Comparison of ENCODE assay signal across 10 cellular contexts in genomic region chr11:119479685-119480275, GRCh38. TPM values are rescaled to one million over a fixed set of nuclear protein-coding genes. Genes with fewer than 3 reads are reported as not detected.
DNase-seq lines count a peak whose midpoint lies in the region; ATAC-seq and TF ChIP-seq lines count a peak whose summit lies in the region.
"Had no signal": no experiment of that assay in that cellular context is flagged by ENCODE, and none has a peak within 500 bp of the region (broad histone marks: within the 10 kb centered on the region; RNA-seq: fewer than 3 reads in every experiment).

No MANE protein-coding gene starts in this region.

- BruUV-seq in Panc1 (replicated peaks; lab: Mats Ljungman, UMichigan), result no TSS peak

- H3K27ac ChIP-seq in right cardiac atrium (ENCODE audit: low read length) (no peak overlapping the region), Panc1 (ENCODE audit: low read length) (no peak overlapping the region), vagina (no peak overlapping the region)
- H3K27ac ChIP-seq: neutrophil, SJSA1 had no signal

- POLR2A ChIA-PET in Panc1 (lab: Charles Lee), result no interaction called here

- CTCF ChIA-PET in Panc1 (lab: Charles Lee), result interaction anchor here (0.6 to 1.2 kb wide), 2 partner anchors 54 to 136 kb away, joined by 3 to 4 read pairs; no protein-coding TSS in a partner anchor

- peak; percentile 86 for TF ChIP-seq CTCF in Panc1 (IDR thresholded peaks at IDR 0.05)
- peak; percentile 67 for TF ChIP-seq CTCF in epithelial cell of esophagus (IDR thresholded peaks at IDR 0.05; ENCODE audit: insufficient read depth, low read depth, low read length, missing control alignments)
- TF ChIP-seq CTCF in vagina (IDR thresholded peaks at IDR 0.05), result no peak

- 64% methylated on average over 6 of the region's 6 CpGs for WGBS in right cardiac atrium

- H3K27me3 ChIP-seq in right cardiac atrium (ENCODE audit: control insufficient read depth, insufficient read depth) (no peaks in the 10 kb centered on the region), Panc1 (ENCODE audit: control insufficient read depth, insufficient read depth, low read length) (no peaks in the 10 kb centered on the region), vagina (no peaks in the 10 kb centered on the region)
- H3K27me3 ChIP-seq: SJSA1 had no signal

- in situ Hi-C loops in Panc1 (cut with HindIII; ENCODE audit: low pct_unique_long_range_greater_than_20kb, low sequenced_read_pairs), result no loop called here

- TF ChIP-seq POLR2A in vagina (IDR thresholded peaks at IDR 0.05), result no peak

- no peaks in the 10 kb centered on the region for H3K9me3 ChIP-seq in right cardiac atrium (ENCODE audit: control insufficient read depth, low read length)
- no peaks in the 10 kb centered on the region for H3K9me3 ChIP-seq in Panc1 (ENCODE audit: control insufficient read depth, insufficient read depth, low read depth, low read length)
- H3K9me3 ChIP-seq in vagina, result no peaks in the 10 kb centered on the region
- H3K9me3 ChIP-seq: neutrophil, SJSA1 had no signal

- ATAC-seq in right cardiac atrium, result no peak
- ATAC-seq in Panc1, result no peak
- no peak for ATAC-seq in GM21360 (IDR thresholded peaks at IDR 0.05; ENCODE audit: unreplicated experiment)

- H3K4me1 ChIP-seq in right cardiac atrium (ENCODE audit: control insufficient read depth, insufficient read depth, low read length) (no peaks in the 10 kb centered on the region), Panc1 (ENCODE audit: control insufficient read depth, insufficient read depth, low read length) (no peaks in the 10 kb centered on the region), vagina (peaks cover 12% of the 10 kb centered on the region)

- intact Hi-C loops in cardiac septum (cut with DNase I), result loop anchor here (2.0 to 5.0 kb wide), 2 partner anchors 53 to 629 kb away; no protein-coding TSS in a partner anchor
- intact Hi-C loops in right cardiac atrium (cut with DNase I), result loop anchor here in 3 of 4 donors (5.0 to 10.0 kb wide), 6 partner anchors 95 to 633 kb away; partner anchors contain the start of genes USP2 (in 2 of the 3) and NECTIN1 (in 1 of the 3)
- intact Hi-C loops in Panc1 (cut with micrococcal nuclease; ENCODE audit: unreplicated experiment), result loop anchor here (2.0 to 10.0 kb wide), 4 partner anchors 188 to 629 kb away; partner anchors contain the start of gene NECTIN1
- intact Hi-C loops in vagina (cut with DNase I), result loop anchor here (10.0 kb wide), 1 partner anchor 265 kb away; no protein-coding TSS in a partner anchor

- DNase-seq in cardiac septum (ENCODE audit: low spot score) (peak; percentile 35), right cardiac atrium (no peak), Panc1 (ENCODE audit: low read depth, low spot score) (no peak), epithelial cell of esophagus (ENCODE audit: low read depth) (peak; percentile 48), vagina (ENCODE audit: extremely low spot score in 2 of 2) (peak; percentile 27 to 46), hepatic stellate cell (ENCODE audit: low spot score) (no peak)
- DNase-seq in stimulated activated naive CD4-positive, alpha-beta T cell treated with Interleukin-2 at 50 U/mL for 16 hours (lab: John Stamatoyannopoulos, UW), result no peak

- H3K4me3 ChIP-seq in right cardiac atrium (ENCODE audit: low read length) (no peak overlapping the region), Panc1 (ENCODE audit: low read depth in 2 of 2, low read length in 2 of 2) (no peak overlapping the region), epithelial cell of esophagus (ENCODE audit: low read length) (no peak overlapping the region), vagina (no peak overlapping the region)
- H3K4me3 ChIP-seq: SJSA1 had no signal

- H3K36me3 ChIP-seq in Panc1 (ENCODE audit: control insufficient read depth, insufficient read depth, low read length) (no peaks in the 10 kb centered on the region), vagina (no peaks in the 10 kb centered on the region)
- H3K36me3 ChIP-seq: neutrophil, SJSA1 had no signal

RNA-seq across cellular contexts. Expression of gene THY1, which starts 56.8 kb away (rescaled TPM):
- total RNA-seq in cardiac septum (6.8 TPM), right cardiac atrium (1 to 10 TPM in 3 of 4 donors, under 1 TPM in 1; 0.74 to 2.9 (median 1.8) TPM), Panc1 (2021; ENCODE audit: unreplicated experiment) (13.7 TPM), vagina (48.9 TPM)
- 4.3 TPM for polyA plus RNA-seq in right cardiac atrium
- 24.3 TPM for polyA plus RNA-seq in Panc1 (2012; ENCODE audit: insufficient read length)

Comparison
In these comparisons a context has a peak if more than half of its experiments do, and no peak if none do; other contexts are left out.
1. DNase-seq: peak in cardiac septum (single experiment), epithelial cell of esophagus (single experiment) and vagina (2 of 2); none in right cardiac atrium (0 of 3), Panc1 (single experiment), stimulated activated naive CD4-positive, alpha-beta T cell treated with Interleukin-2 at 50 U/mL for 16 hours (single experiment) and hepatic stellate cell (single experiment).
2. CTCF ChIP-seq: peak in Panc1 (single experiment) and epithelial cell of esophagus (single experiment); none in vagina (0 of 3).